ENCODE assay signal across 8 cellular contexts in genomic region chrX:56564921-56565861, GRCh38. TPM values are rescaled to one million over a fixed set of nuclear protein-coding genes. Genes with fewer than 3 reads are reported as not detected.
DNase-seq lines count a peak whose midpoint lies in the region; ATAC-seq and TF ChIP-seq lines count a peak whose summit lies in the region.

No MANE protein-coding gene starts in this region.

- H3K4me3 ChIP-seq in SK-N-SH (ENCODE audit: low read depth in 2 of 2, low read length in 1 of 2) (peak overlapping the region; percentile 62 to 69), esophagus muscularis mucosa (peak overlapping the region; percentile 64 to 77 (median 69)), ovary (peak overlapping the region; percentile 56)

- no peaks in the 10 kb centered on the region for H3K9me2 ChIP-seq in SK-N-SH

- intact Hi-C loops in esophagus muscularis mucosa (cut with DNase I) (loop anchor here (5.0 to 10.0 kb wide), 2 partner anchors 162 to 430 kb away; partner anchors contain the start of genes NBDY and SPIN3), ovary (cut with DNase I) (no loop called here)

- no peaks in the 10 kb centered on the region for H3K9me3 ChIP-seq in SK-N-SH
- no peaks in the 10 kb centered on the region for H3K9me3 ChIP-seq in esophagus muscularis mucosa
- H3K9me3 ChIP-seq in ovary, result no peaks in the 10 kb centered on the region

- H2AFZ ChIP-seq in SK-N-SH (ENCODE audit: low read depth), result no peak overlapping the region

- H3F3A ChIP-seq in SK-N-SH (replicated peaks; ENCODE audit: insufficient read depth), result peaks cover 9% of the 10 kb centered on the region

- in situ Hi-C loops in GM13976 (cut with MboI; ENCODE audit: low sequenced_read_pairs, unreplicated experiment), result no loop called here

- TF ChIP-seq RAD21 in SK-N-SH (IDR thresholded peaks at IDR 0.05; ENCODE audit: low read length), result no peak

- no peak for TF ChIP-seq CTCF in SK-N-SH (IDR thresholded peaks at IDR 0.05)
- TF ChIP-seq CTCF in esophagus muscularis mucosa (IDR thresholded peaks at IDR 0.05), result no peak
- TF ChIP-seq CTCF in ovary (IDR thresholded peaks at IDR 0.05), result no peak
- TF ChIP-seq CTCF in GM13976 (IDR thresholded peaks at IDR 0.05; ENCODE audit: borderline replicate concordance, control extremely low read depth, extremely low read depth, insufficient read depth, missing control alignments), result no peak

- H3K36me3 ChIP-seq in SK-N-SH (replicated peaks in 1 of 2; ENCODE audit: control insufficient read depth in 1 of 2, insufficient read depth in 2 of 2, low read length in 1 of 2) (peaks cover 2 to 4% of the 10 kb centered on the region in 2 experiments), esophagus muscularis mucosa (no peaks in the 10 kb centered on the region), ovary (no peaks in the 10 kb centered on the region)

- no peak for ATAC-seq in HG03095 (IDR thresholded peaks at IDR 0.05; ENCODE audit: unreplicated experiment)

- H3K27ac ChIP-seq in SK-N-SH (ENCODE audit: low read depth in 2 of 2, low read length in 1 of 2), result peak overlapping the region in 1 of 2 experiments; percentile 95; a peak in 2 of 4 replicates
- peak overlapping the region; percentile 93 to 96 (median 95) for H3K27ac ChIP-seq in esophagus muscularis mucosa (replicated peaks in 1 of 4)
- H3K27ac ChIP-seq in ovary, result no peak overlapping the region

- CTCF ChIA-PET in SK-N-SH (lab: Yijun Ruan, JAX), result interaction anchor here (1.5 kb wide), 1 partner anchor 161 kb away, joined by 9 read pairs; no protein-coding TSS in a partner anchor

- WGBS in SK-N-SH (ENCODE audit: low lambda C conversion rate), result 6% methylated on average over 12 of the region's 20 CpGs
- WGBS in esophagus muscularis mucosa, result 40% methylated on average over 7 of the region's 20 CpGs
- WGBS in ovary, 3 donors, result 37 to 41% (median 38%) methylated on average over 20 of the region's 20 CpGs

- peak; percentile 7 for DNase-seq in activated naive CD4-positive, alpha-beta T cell treated with Interleukin-2 at 50 U/mL for 16 hours
- no peak for DNase-seq in activated naive CD4-positive, alpha-beta T cell (lab: John Stamatoyannopoulos, UW)
- DNase-seq in SK-N-SH (peak; percentile 24), esophagus muscularis mucosa (ENCODE audit: extremely low spot score) (no peak), ovary (peak in 1 of 5 donors; percentile 19), GM13976 (ENCODE audit: low spot score) (no peak), GDM1 (lab: John Stamatoyannopoulos, UW) (no peak)

- POLR2A ChIA-PET in SK-N-SH (lab: Yijun Ruan, JAX), result no interaction called here

- H3K4me1 ChIP-seq in SK-N-SH (ENCODE audit: control insufficient read depth in 1 of 2, insufficient read depth in 2 of 2, low read depth in 1 of 2, low read length in 1 of 2) (peaks cover 0 to 3% of the 10 kb centered on the region in 2 experiments; a peak in 2 of 4 replicates), esophagus muscularis mucosa (peaks cover 0 to 57% (median 30%) of the 10 kb centered on the region in 4 donors), ovary (ENCODE audit: insufficient read depth) (no peaks in the 10 kb centered on the region)

- TF ChIP-seq EP300 in SK-N-SH (IDR thresholded peaks at IDR 0.05; ENCODE audit: borderline replicate concordance in 1 of 2, low read depth in 1 of 2, low read length in 1 of 2) (no peak), esophagus muscularis mucosa (IDR thresholded peaks at IDR 0.05) (no peak), ovary (IDR thresholded peaks at IDR 0.05) (no peak)

- H3K27me3 ChIP-seq in SK-N-SH (ENCODE audit: insufficient read depth) (no peaks in the 10 kb centered on the region), esophagus muscularis mucosa (no peaks in the 10 kb centered on the region), ovary (no peaks in the 10 kb centered on the region)

- TF ChIP-seq POLR2A in esophagus muscularis mucosa (IDR thresholded peaks at IDR 0.05; ENCODE audit: low read depth), result no peak
- TF ChIP-seq POLR2A in ovary (IDR thresholded peaks at IDR 0.05), result no peak

- H3K4me2 ChIP-seq in SK-N-SH, result peak overlapping the region; percentile 93

- peaks cover 55% of the 10 kb centered on the region for H3K79me2 ChIP-seq in SK-N-SH (ENCODE audit: insufficient read depth)

- H3K9ac ChIP-seq in SK-N-SH, result peak overlapping the region; percentile 84; the same call in 1 of the 2 replicates

- peaks cover 39% of the 10 kb centered on the region for H4K20me1 ChIP-seq in SK-N-SH (ENCODE audit: insufficient read depth)

TF ChIP-seq in SK-N-SH, 30 proteins besides CTCF, POLR2A, EP300 and RAD21:
- TF ChIP-seq RFX5 (IDR thresholded peaks at IDR 0.05; ENCODE audit: low read length) (no peak), RCOR1 (IDR thresholded peaks at IDR 0.05; ENCODE audit: low read length) (no peak), NFIC (IDR thresholded peaks at IDR 0.05; ENCODE audit: borderline replicate concordance) (no peak), MXI1 (IDR thresholded peaks at IDR 0.05; ENCODE audit: low read depth, low read length) (no peak)
- TF ChIP-seq, protein P1, sequence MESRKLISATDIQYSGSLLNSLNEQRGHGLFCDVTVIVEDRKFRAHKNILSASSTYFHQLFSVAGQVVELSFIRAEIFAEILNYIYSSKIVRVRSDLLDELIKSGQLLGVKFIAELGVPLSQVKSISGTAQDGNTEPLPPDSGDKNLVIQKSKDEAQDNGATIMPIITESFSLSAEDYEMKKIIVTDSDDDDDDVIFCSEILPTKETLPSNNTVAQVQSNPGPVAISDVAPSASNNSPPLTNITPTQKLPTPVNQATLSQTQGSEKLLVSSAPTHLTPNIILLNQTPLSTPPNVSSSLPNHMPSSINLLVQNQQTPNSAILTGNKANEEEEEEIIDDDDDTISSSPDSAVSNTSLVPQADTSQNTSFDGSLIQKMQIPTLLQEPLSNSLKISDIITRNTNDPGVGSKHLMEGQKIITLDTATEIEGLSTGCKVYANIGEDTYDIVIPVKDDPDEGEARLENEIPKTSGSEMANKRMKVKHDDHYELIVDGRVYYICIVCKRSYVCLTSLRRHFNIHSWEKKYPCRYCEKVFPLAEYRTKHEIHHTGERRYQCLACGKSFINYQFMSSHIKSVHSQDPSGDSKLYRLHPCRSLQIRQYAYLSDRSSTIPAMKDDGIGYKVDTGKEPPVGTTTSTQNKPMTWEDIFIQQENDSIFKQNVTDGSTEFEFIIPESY (IDR thresholded peaks at IDR 0.05; ENCODE audit: borderline replicate concordance, low read depth), result no peak
- TF ChIP-seq, protein P2, sequence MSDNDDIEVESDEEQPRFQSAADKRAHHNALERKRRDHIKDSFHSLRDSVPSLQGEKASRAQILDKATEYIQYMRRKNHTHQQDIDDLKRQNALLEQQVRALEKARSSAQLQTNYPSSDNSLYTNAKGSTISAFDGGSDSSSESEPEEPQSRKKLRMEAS (IDR thresholded peaks at IDR 0.05; ENCODE audit: low read depth), result no peak

RNA-seq across cellular contexts. Expression of gene UBQLN2, which starts 1.8 kb away (rescaled TPM):
- polyA plus RNA-seq in SK-N-SH (2012; rRNA removed), result 10.7 and 13.0 TPM in 2 replicates
- polyA plus RNA-seq in SK-N-SH (2012; cell fraction: cytosol; rRNA removed), result 14.7 and 16.4 TPM in 2 replicates
- 9.1 and 12.1 TPM in 2 replicates for polyA plus RNA-seq in SK-N-SH (2012; cell fraction: nucleus; rRNA removed)
- 10 to 100 TPM; 26.2 to 39.7 (median 28.9) TPM for total RNA-seq in esophagus muscularis mucosa
- 10 to 100 TPM; 21.2 to 53.4 (median 36.7) TPM for total RNA-seq in ovary
- 10 to 100 TPM; 18.5 to 34.2 TPM for polyA plus RNA-seq in ovary

Comparison
In these comparisons a context has a peak if more than half of its experiments do, and no peak if none do; other contexts are left out.
1. DNase-seq: peak in activated naive CD4-positive, alpha-beta T cell treated with Interleukin-2 at 50 U/mL for 16 hours (single experiment) and SK-N-SH (single experiment); none in activated naive CD4-positive, alpha-beta T cell (0 of 4), esophagus muscularis mucosa (single experiment), GM13976 (single experiment) and GDM1 (single experiment).
2. H3K27ac ChIP-seq: peak in esophagus muscularis mucosa (4 of 4); none in ovary (0 of 2).
3. Peak in every context shown above with its lines, with median percentiles within 50 percentile points of each other: H3K4me3 ChIP-seq.